1 cellular context compared by ENCODE assay signal in the genomic region with DNA sequence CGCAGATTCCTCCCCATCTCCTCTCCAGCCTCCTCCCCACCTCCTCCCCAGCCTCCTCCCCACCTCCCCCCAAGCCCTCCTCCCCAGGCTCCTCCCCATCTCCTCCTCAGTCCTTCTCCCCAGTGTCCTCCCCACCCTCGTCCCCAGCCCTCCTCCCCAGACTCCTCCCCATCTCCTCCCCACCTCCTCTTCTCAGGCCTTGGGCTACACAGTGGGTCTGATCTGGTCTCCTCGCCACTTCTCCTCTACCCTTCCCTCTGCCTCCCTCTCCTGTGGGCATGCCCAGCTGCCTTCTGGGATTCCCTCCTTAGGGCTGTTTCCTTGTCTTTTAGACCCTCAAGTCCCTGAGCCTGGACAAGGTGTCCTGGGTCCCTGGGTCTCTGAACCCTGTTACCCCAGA.
A peak's percentile ranks its signal among the peaks of the same experiment; 100 is the strongest.
TF ChIP-seq lines count a peak whose summit lies in the region.

No MANE protein-coding gene starts in this region.

TF ChIP-seq in K562, 482 proteins besides CTCF, POLR2A, EP300 and RAD21 (continued from another document):
- 0 out of 2 replicates have a peak, but pooled peaks have one; percentile 2 for TF ChIP-seq ZNF263 (CRISPR knock-in tag; IDR thresholded peaks at IDR 0.05; ENCODE audit: borderline replicate concordance)
TF ChIP-seq in K562: peak in this region for 1.
